In genomic region chr17:16371742-16372141, GRCh38 we compare ENCODE assay signal across 13 cellular contexts. TPM values are rescaled to one million over a fixed set of nuclear protein-coding genes. Genes with fewer than 3 reads are reported as not detected.
A peak's percentile ranks its signal among the peaks of the same experiment; 100 is the strongest.
DNase-seq lines count a peak whose midpoint lies in the region; ATAC-seq, FAIRE-seq and TF ChIP-seq lines count a peak whose summit lies in the region.
"Had no signal": no experiment of that assay in that cellular context is flagged by ENCODE, and none has a peak within 500 bp of the region (broad histone marks: within the 10 kb centered on the region; RNA-seq: fewer than 3 reads in every experiment).

No MANE protein-coding gene starts in this region.

- no peak overlapping the region for H3K4me3 ChIP-seq in astrocyte of the spinal cord (ENCODE audit: low read depth, low read length)
- H3K4me3 ChIP-seq: GM23338, right lobe of liver had no signal

- FAIRE-seq in frontal cortex (lab: Jason Lieb, UNC), result no peak

- DNase-seq in DMS53 treated with DMSO at 0.1 percent for 48 hours (lab: John Stamatoyannopoulos, UW; ENCODE audit: unreplicated experiment) (peak; percentile 90), NCI-H1436 (lab: John Stamatoyannopoulos, UW) (peak; percentile 15), astrocyte of the spinal cord (ENCODE audit: low read depth, low spot score) (peak; percentile 60), left colon (no peak), NCI-H1105 (lab: John Stamatoyannopoulos, UW) (no peak), frontal cortex (ENCODE audit: low spot score in 2 of 2) (no peak)
- DNase-seq in stimulated activated CD4-positive, alpha-beta T cell treated with anti-CD3 and anti-CD28 coated beads, Interleukin-2, amount 100 ng/mL, for 48 hours, result no peak
- DNase-seq: activated T-cell treated with anti-CD3 and anti-CD28 coated beads, Interleukin-2, amount 50 U/mL, for 48 hours; Caco-2; NCI-H526; right lobe of liver had no signal

- intact Hi-C loops in left colon (cut with DNase I, micrococcal nuclease), result no loop called here

- peak; percentile 41 for ATAC-seq in left colon
- ATAC-seq in GM18873 (IDR thresholded peaks at IDR 0.05; ENCODE audit: low FRiP score, unreplicated experiment), result no peak
- ATAC-seq: GM23338 had no signal

- in situ Hi-C loops in astrocyte of the spinal cord (cut with HindIII; ENCODE audit: low sequenced_read_pairs), result no loop called here

- TF ChIP-seq CTCF in astrocyte of the spinal cord (IDR thresholded peaks at IDR 0.05; ENCODE audit: low read depth, low read length), result no peak

RNA-seq across cellular contexts. Expression of gene UBB, which starts 9.1 kb away (rescaled TPM):
- total RNA-seq in left colon (1,000 to 10,000 TPM; 1,117 to 1,930 TPM), frontal cortex (1,503 TPM)

RNA-seq across cellular contexts. Expression of gene CENPV, which starts 18.5 kb away (rescaled TPM):
- total RNA-seq in left colon (10 to 100 TPM; 44.5 to 62.3 TPM), frontal cortex (97.8 TPM)

RNA-seq across cellular contexts. Expression of gene TRPV2, which starts 43.6 kb away (rescaled TPM):
- 1 to 10 TPM; 4.4 to 9.2 TPM for total RNA-seq in left colon
- 2.4 TPM for total RNA-seq in frontal cortex

Comparison
In these comparisons a context has a peak if more than half of its experiments do, and no peak if none do; other contexts are left out.
1. DNase-seq: peak in DMS53 treated with DMSO at 0.1 percent for 48 hours (single experiment), NCI-H1436 (single experiment) and astrocyte of the spinal cord (single experiment); none in left colon (0 of 2), NCI-H1105 (single experiment), stimulated activated CD4-positive, alpha-beta T cell treated with anti-CD3 and anti-CD28 coated beads, Interleukin-2, amount 100 ng/mL, for 48 hours (0 of 2) and frontal cortex (0 of 2).